In the genomic region with DNA sequence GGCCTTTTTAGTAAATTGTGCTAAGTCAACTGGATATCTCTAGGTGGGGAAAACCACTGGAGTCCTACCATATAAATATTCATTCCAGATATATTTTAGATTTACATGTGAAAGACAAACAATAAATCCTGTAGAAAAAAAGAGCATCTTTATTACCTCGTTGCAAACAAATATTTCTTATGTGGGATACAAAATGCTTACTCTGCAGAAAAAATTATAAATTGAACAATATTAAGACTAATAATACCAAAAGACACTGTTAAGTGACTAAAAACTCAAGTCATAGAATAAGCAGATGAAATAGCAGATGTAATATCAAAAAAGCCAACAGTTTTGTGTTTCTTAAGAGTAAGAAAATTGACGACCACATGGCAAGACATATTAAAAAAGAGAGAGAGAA, we compare ENCODE assay signal across 24 cellular contexts. TPM values are rescaled to one million over a fixed set of nuclear protein-coding genes. Genes with fewer than 3 reads are reported as not detected.
DNase-seq lines count a peak whose midpoint lies in the region; ATAC-seq, FAIRE-seq and TF ChIP-seq lines count a peak whose summit lies in the region.
"Had no signal": no experiment of that assay in that cellular context is flagged by ENCODE, and none has a peak within 500 bp of the region (broad histone marks: within the 10 kb centered on the region; RNA-seq: fewer than 3 reads in every experiment).

No MANE protein-coding gene starts in this region.

- H3K4me3 ChIP-seq in HepG2 (replicated peaks in 1 of 3; ENCODE audit: insufficient read depth in 1 of 3, low read depth in 2 of 3, low read length in 3 of 3) (no peak overlapping the region), right lobe of liver (no peak overlapping the region), ACC112 (ENCODE audit: low read depth, low read length) (no peak overlapping the region), RWPE2 (ENCODE audit: severe bottlenecking) (no peak overlapping the region), H1 (ENCODE audit: extremely low read depth in 1 of 4, insufficient read depth in 2 of 4, low read depth in 3 of 4, low read length in 4 of 4) (no peak overlapping the region), GM23248 (no peak overlapping the region)
- H3K4me3 ChIP-seq: BLaER1 treated with 17β-estradiol and CSF1 and Interleukin-3, amounts not matched to agents 10 nM and 100 nM had no signal

- H3K56ac ChIP-seq in H1 (replicated peaks; ENCODE audit: insufficient read length, low read depth, low read length): no peak overlapping the region

- no peak overlapping the region for H3K9ac ChIP-seq in HepG2 (ENCODE audit: insufficient read depth, low read depth, low read length)
- no peak overlapping the region for H3K9ac ChIP-seq in H1 (replicated peaks in 1 of 4; ENCODE audit: extremely low read depth in 1 of 4, low read depth in 3 of 4, low read length in 3 of 4)
- H3K9ac ChIP-seq in GM23248: no peak overlapping the region
- H3K9ac ChIP-seq: BLaER1 treated with 17β-estradiol and CSF1 and Interleukin-3, amounts not matched to agents 10 nM and 100 nM had no signal

- H4K91ac ChIP-seq in H1 (replicated peaks; ENCODE audit: insufficient read length, low read length): no peak overlapping the region

- TF ChIP-seq CTCF in HepG2 (CRISPR knock-in tag; IDR thresholded peaks at IDR 0.05) (no peak), right lobe of liver (IDR thresholded peaks at IDR 0.05) (no peak), RWPE2 (IDR thresholded peaks at IDR 0.05; ENCODE audit: poor library complexity, severe bottlenecking) (no peak), H1 (IDR thresholded peaks at IDR 0.05; ENCODE audit: control extremely low read depth in 1 of 3, insufficient read depth in 1 of 3, low read depth in 1 of 3, low read length in 3 of 3) (no peak)

- H2BK20ac ChIP-seq in H1 (ENCODE audit: low read length): no peak overlapping the region

- no peak overlapping the region for H4K8ac ChIP-seq in H1 (ENCODE audit: extremely low read depth, insufficient read depth, low read length)

- H3K36me3 ChIP-seq in HepG2 (replicated peaks in 1 of 2; ENCODE audit: control insufficient read depth in 1 of 2, insufficient read depth in 2 of 2, low read length in 2 of 2) (no peaks in the 10 kb centered on the region), right lobe of liver (no peaks in the 10 kb centered on the region), ACC112 (ENCODE audit: insufficient read depth, low read length) (no peaks in the 10 kb centered on the region), RWPE2 (ENCODE audit: low read depth) (no peaks in the 10 kb centered on the region), H1 (ENCODE audit: control insufficient read depth in 2 of 4, insufficient read depth in 4 of 4, low read length in 3 of 4) (no peaks in the 10 kb centered on the region), GM23248 (ENCODE audit: low read depth) (no peaks in the 10 kb centered on the region)
- H3K36me3 ChIP-seq: BLaER1 treated with 17β-estradiol and CSF1 and Interleukin-3, amounts not matched to agents 10 nM and 100 nM had no signal

- no peak for DNase-seq in HepG2 (ENCODE audit: low spot score)
- no peak for DNase-seq in right lobe of liver
- DNase-seq in RWPE2 (ENCODE audit: low spot score): no peak
- DNase-seq in H1 (ENCODE audit: low read depth in 1 of 2, low spot score in 2 of 2): no peak
- no peak for DNase-seq in foreskin melanocyte
- no peak for DNase-seq in GM23248
- DNase-seq in stimulated activated naive B cell treated with anti-CD40 and anti-IgM and Interleukin-4, amounts not matched to agents 10 μg/mL and 1 μg/mL and 100 μg/mL, for 72 hours: no peak
- DNase-seq: 8988T; AML-193; Caco-2; Calu3; CD4-positive, alpha-beta T cell; CD8-positive, alpha-beta T cell; DMS79 treated with DMSO at 0.1 percent for 48 hours; GF-D8 had no signal

- H3K27ac ChIP-seq in HepG2 (ENCODE audit: extremely low read length, insufficient read depth, low read length): no peak overlapping the region
- H3K27ac ChIP-seq in right lobe of liver: no peak overlapping the region
- H3K27ac ChIP-seq in ACC112 (ENCODE audit: low read depth, low read length): peak overlapping the region; percentile 92; the same call in 1 of the 2 replicates
- peak overlapping the region; percentile 98 for H3K27ac ChIP-seq in RWPE2 (ENCODE audit: poor library complexity, severe bottlenecking)
- H3K27ac ChIP-seq in H1 (ENCODE audit: low read depth, low read length): no peak overlapping the region
- H3K27ac ChIP-seq in GM23248: no peak overlapping the region
- H3K27ac ChIP-seq: BLaER1 treated with 17β-estradiol and CSF1 and Interleukin-3, amounts not matched to agents 10 nM and 100 nM; C4-2B had no signal

- CTCF ChIA-PET in HepG2 (lab: Yijun Ruan, JAX; ENCODE audit: low intra/inter-chr PET ratio, low total read pairs) (no interaction called here), H1 (lab: Charles Lee; ENCODE audit: partially characterized antibody) (no interaction called here)

- H3K79me1 ChIP-seq in H1 (ENCODE audit: low read depth, low read length): no peaks in the 10 kb centered on the region

- H4K5ac ChIP-seq in H1 (ENCODE audit: insufficient read length, low read depth, low read length): no peak overlapping the region

- H3K9me3 Mint-ChIP-seq in stimulated activated naive B cell treated with anti-CD40 and anti-IgM and Interleukin-4, amounts not matched to agents 10 μg/mL and 1 μg/mL and 100 μg/mL, for 72 hours: no peaks in the 10 kb centered on the region
- H3K9me3 Mint-ChIP-seq: CD4-positive, alpha-beta T cell; CD8-positive, alpha-beta T cell had no signal

- H3K4me2 ChIP-seq in HepG2 (ENCODE audit: low read depth, low read length): no peak overlapping the region
- H3K4me2 ChIP-seq in H1 (ENCODE audit: insufficient read depth in 1 of 2, low read depth in 2 of 2, low read length in 2 of 2): no peak overlapping the region
- H3K4me2 ChIP-seq in GM23248 (ENCODE audit: unreplicated experiment): no peak overlapping the region
- H3K4me2 ChIP-seq: BLaER1 treated with 17β-estradiol and CSF1 and Interleukin-3, amounts not matched to agents 10 nM and 100 nM had no signal

- H4K20me1 ChIP-seq in HepG2 (ENCODE audit: insufficient read depth, low read length) (no peaks in the 10 kb centered on the region), H1 (replicated peaks in 1 of 2; ENCODE audit: control insufficient read depth in 1 of 2, insufficient read depth in 2 of 2, low read length in 2 of 2) (no peaks in the 10 kb centered on the region), GM23248 (ENCODE audit: insufficient read depth) (no peaks in the 10 kb centered on the region)
- H4K20me1 ChIP-seq: BLaER1 treated with 17β-estradiol and CSF1 and Interleukin-3, amounts not matched to agents 10 nM and 100 nM had no signal

- WGBS in HepG2 (ENCODE audit: low lambda C conversion rate): 89% methylated on average over 2 of the region's 2 CpGs
- WGBS in right lobe of liver (ENCODE audit: insufficient coverage, low coverage, low lambda C conversion rate, missing lambda C conversion rate): 95% methylated on average over 2 of the region's 2 CpGs
- 90% methylated on average over 2 of the region's 2 CpGs; no CpG with 5 or more reads in 1 of the 2 experiments for WGBS in H1 (ENCODE audit: extremely low coverage in 1 of 2, insufficient coverage in 1 of 2, insufficient read length in 1 of 2, insufficient replicate concordance in 2 of 2, low coverage in 1 of 2, low lambda C conversion rate in 2 of 2, missing lambda C conversion rate in 1 of 2), 2 experiments
- 83 to 85% methylated on average over 2 of the region's 2 CpGs for WGBS in GM23248 (ENCODE audit: low coverage in 1 of 2, low lambda C conversion rate in 2 of 2, missing lambda C conversion rate in 2 of 2), 2 experiments

- intact Hi-C loops in HepG2 (cut with micrococcal nuclease; ENCODE audit: unreplicated experiment): no loop called here
- intact Hi-C loops in right lobe of liver (cut with DNase I): no loop called here

- H2BK120ac ChIP-seq in H1 (replicated peaks; ENCODE audit: low read depth, low read length): no peak overlapping the region

- H3K4me1 Mint-ChIP-seq in stimulated activated naive B cell treated with anti-CD40 and anti-IgM and Interleukin-4, amounts not matched to agents 10 μg/mL and 1 μg/mL and 100 μg/mL, for 72 hours: no peaks in the 10 kb centered on the region
- H3K4me1 Mint-ChIP-seq: B cell had no signal

- no peak overlapping the region for H3K27ac Mint-ChIP-seq in stimulated activated naive B cell treated with anti-CD40 and anti-IgM and Interleukin-4, amounts not matched to agents 10 μg/mL and 1 μg/mL and 100 μg/mL, for 72 hours
- H3K27ac Mint-ChIP-seq: B cell; CD4-positive, alpha-beta T cell; CD8-positive, alpha-beta T cell had no signal

- H3K9me2 ChIP-seq in GM23248 (ENCODE audit: insufficient read depth): no peaks in the 10 kb centered on the region

- no TSS peak for BruUV-seq in HepG2 (replicated peaks; lab: Mats Ljungman, UMichigan)

- no peak overlapping the region for H3K23ac ChIP-seq in H1 (ENCODE audit: insufficient read length)

- H3K27me3 ChIP-seq in HepG2 (ENCODE audit: control insufficient read depth in 1 of 2, insufficient read depth in 2 of 2, low read length in 2 of 2) (no peaks in the 10 kb centered on the region), right lobe of liver (no peaks in the 10 kb centered on the region), ACC112 (ENCODE audit: insufficient read depth, low read length) (no peaks in the 10 kb centered on the region), RWPE2 (ENCODE audit: insufficient read depth, poor library complexity, severe bottlenecking) (no peaks in the 10 kb centered on the region), H1 (replicated peaks in 1 of 4; ENCODE audit: control insufficient read depth in 3 of 4, extremely low read depth in 1 of 4, insufficient read depth in 3 of 4, low read length in 3 of 4) (no peaks in the 10 kb centered on the region), GM23248 (replicated peaks; ENCODE audit: insufficient read depth) (no peaks in the 10 kb centered on the region)
- H3K27me3 ChIP-seq: BLaER1 treated with 17β-estradiol and CSF1 and Interleukin-3, amounts not matched to agents 10 nM and 100 nM had no signal

- H3F3A ChIP-seq in GM23248 (ENCODE audit: insufficient read depth): no peaks in the 10 kb centered on the region

- H3K4me3 Mint-ChIP-seq in stimulated activated naive B cell treated with anti-CD40 and anti-IgM and Interleukin-4, amounts not matched to agents 10 μg/mL and 1 μg/mL and 100 μg/mL, for 72 hours: no peak overlapping the region
- H3K4me3 Mint-ChIP-seq: B cell; CD4-positive, alpha-beta T cell; CD8-positive, alpha-beta T cell had no signal

- H2AFZ ChIP-seq in HepG2 (ENCODE audit: low read length): no peak overlapping the region
- H2AFZ ChIP-seq in ACC112 (ENCODE audit: low read length, unreplicated experiment): no peak overlapping the region
- H2AFZ ChIP-seq in H1 (ENCODE audit: low read length): no peak overlapping the region
- no peak overlapping the region for H2AFZ ChIP-seq in GM23248

- no peak for ATAC-seq in HepG2
- ATAC-seq in right lobe of liver: no peak
- no peak for ATAC-seq in RWPE2 (ENCODE audit: low read depth)
- ATAC-seq in stimulated activated naive B cell treated with anti-CD40 and anti-IgM and Interleukin-4, amounts not matched to agents 10 μg/mL and 1 μg/mL and 100 μg/mL, for 72 hours (replicated peaks): no peak
- ATAC-seq: CD8-positive, alpha-beta T cell had no signal

- H3K23me2 ChIP-seq in H1 (ENCODE audit: low read depth, low read length): no peaks in the 10 kb centered on the region

- no peak overlapping the region for H2BK5ac ChIP-seq in H1 (ENCODE audit: low read depth, low read length)

- no peak for FAIRE-seq in HepG2 (lab: Jason Lieb, UNC)
- no peak for FAIRE-seq in H1 (lab: Jason Lieb, UNC)
- FAIRE-seq: A204.1, G401.6, GM12891, GM19239 had no signal

- no peak overlapping the region for H2AK5ac ChIP-seq in H1 (ENCODE audit: low read depth, low read length)

- TF ChIP-seq POLR2A in HepG2 (IDR thresholded peaks at IDR 0.05; ENCODE audit: insufficient read depth in 1 of 2, low read depth in 2 of 2, low read length in 2 of 2): no peak
- TF ChIP-seq POLR2A in right lobe of liver (IDR thresholded peaks at IDR 0.05): no peak
- TF ChIP-seq POLR2A in H1 (IDR thresholded peaks at IDR 0.05; ENCODE audit: control extremely low read depth in 1 of 2, low read depth in 2 of 2, low read length in 2 of 2): no peak

- no peaks in the 10 kb centered on the region for H3K9me3 ChIP-seq in HepG2 (ENCODE audit: low read length)
- H3K9me3 ChIP-seq in right lobe of liver: no peaks in the 10 kb centered on the region
- no peaks in the 10 kb centered on the region for H3K9me3 ChIP-seq in RWPE2 (ENCODE audit: severe bottlenecking)
- no peaks in the 10 kb centered on the region for H3K9me3 ChIP-seq in H1 (ENCODE audit: insufficient read depth in 2 of 2, low read depth in 1 of 2, low read length in 1 of 2)
- no peaks in the 10 kb centered on the region for H3K9me3 ChIP-seq in GM23248 (ENCODE audit: low read depth)
- H3K9me3 ChIP-seq: BLaER1 treated with 17β-estradiol and CSF1 and Interleukin-3, amounts not matched to agents 10 nM and 100 nM; Caco-2 had no signal

- no peak overlapping the region for H2BK15ac ChIP-seq in H1 (ENCODE audit: low read length)

- in situ Hi-C loops in HepG2 (cut with HindIII; ENCODE audit: extremely low pct_ligation_motif_present, low pct_unique_long_range_greater_than_20kb): no loop called here
- in situ Hi-C loops in GM23248 (cut with MboI): no loop called here

- no peak overlapping the region for H3K18ac ChIP-seq in H1 (ENCODE audit: extremely low read depth, low read length)

- TF ChIP-seq EP300 in HepG2 (IDR thresholded peaks at IDR 0.05; ENCODE audit: low read depth in 2 of 2, low read length in 2 of 2) (no peak), HepG2 (CRISPR knock-in tag; IDR thresholded peaks at IDR 0.05; ENCODE audit: borderline replicate concordance) (no peak), H1 (IDR thresholded peaks at IDR 0.05; ENCODE audit: borderline replicate concordance in 1 of 2, low read depth in 2 of 2, low read length in 2 of 2) (no peak)

- H3K79me2 ChIP-seq in HepG2 (ENCODE audit: insufficient read depth, low read length) (no peaks in the 10 kb centered on the region), ACC112 (ENCODE audit: control insufficient read depth, insufficient read depth, low read length, unreplicated experiment) (no peaks in the 10 kb centered on the region), H1 (ENCODE audit: control insufficient read depth in 1 of 2, insufficient read depth in 2 of 2, low read length in 2 of 2) (no peaks in the 10 kb centered on the region), GM23248 (ENCODE audit: insufficient read depth) (no peaks in the 10 kb centered on the region)

- POLR2A ChIA-PET in HepG2 (lab: Yijun Ruan, JAX): no interaction called here
- POLR2A ChIA-PET in H1 (lab: Charles Lee; ENCODE audit: partially characterized antibody): no interaction called here

- H3K4me1 ChIP-seq in HepG2 (ENCODE audit: insufficient read depth, low read length) (peaks cover 10% of the 10 kb centered on the region), right lobe of liver (peaks cover 0 to 22% (median 0%) of the 10 kb centered on the region in 4 donors), ACC112 (ENCODE audit: control insufficient read depth, insufficient read depth, low read length, unreplicated experiment) (peaks cover 40% of the 10 kb centered on the region), RWPE2 (ENCODE audit: insufficient read depth, poor library complexity, severe bottlenecking) (peaks cover 33% of the 10 kb centered on the region), H1 (replicated peaks in 1 of 4; ENCODE audit: control insufficient read depth in 3 of 4, insufficient read depth in 4 of 4, low read length in 3 of 4) (peaks cover 0 to 4% (median 1%) of the 10 kb centered on the region in 4 experiments; a peak in 1 of 7 replicates), GM23248 (ENCODE audit: insufficient read depth) (peaks cover 8% of the 10 kb centered on the region; the same call in 1 of the 2 replicates)
- H3K4me1 ChIP-seq: Caco-2 had no signal

- no peak for TF ChIP-seq RAD21 in HepG2 (CRISPR knock-in tag; IDR thresholded peaks at IDR 0.05)
- TF ChIP-seq RAD21 in H1 (IDR thresholded peaks at IDR 0.05 in 1 of 2, conservative IDR thresholded peaks at IDR 0.05 in 1 of 2; ENCODE audit: low read depth in 2 of 2, low read length in 2 of 2): no peak

- no peaks in the 10 kb centered on the region for H3K27me3 Mint-ChIP-seq in stimulated activated naive B cell treated with anti-CD40 and anti-IgM and Interleukin-4, amounts not matched to agents 10 μg/mL and 1 μg/mL and 100 μg/mL, for 72 hours
- H3K27me3 Mint-ChIP-seq: CD4-positive, alpha-beta T cell had no signal

- H2BK12ac ChIP-seq in H1 (ENCODE audit: low read depth, low read length): no peak overlapping the region

- no peak overlapping the region for H3K14ac ChIP-seq in H1 (ENCODE audit: insufficient read length)

- H3K36me3 Mint-ChIP-seq in stimulated activated naive B cell treated with anti-CD40 and anti-IgM and Interleukin-4, amounts not matched to agents 10 μg/mL and 1 μg/mL and 100 μg/mL, for 72 hours: no peaks in the 10 kb centered on the region

- no peak overlapping the region for H3K4ac ChIP-seq in H1 (replicated peaks; ENCODE audit: insufficient read length, low read depth, low read length)

RNA-seq across cellular contexts. Expression of a gene that starts 43.8 kb away (rescaled TPM):
- 0.20 and 0.21 TPM in 2 replicates for total RNA-seq in HepG2 (2016; rRNA removed; fragmentation: Illumina TruSeq; extraction: Trizol)
- not detected in 2 replicates for total RNA-seq in HepG2 (2016; cell fraction: cytosol; rRNA removed; fragmentation: Illumina TruSeq; extraction: Trizol; ENCODE audit: low read depth)
- 0.40 and 0.41 TPM in 2 replicates for total RNA-seq in HepG2 (2016; cell fraction: insoluble cytoplasmic fraction; rRNA removed; fragmentation: Illumina TruSeq; extraction: Trizol)
- 0.07 and 0.15 TPM in 2 replicates for total RNA-seq in HepG2 (2016; cell fraction: membrane; rRNA removed; fragmentation: Illumina TruSeq; extraction: Trizol)
- 0.19 and 0.31 TPM in 2 replicates for total RNA-seq in HepG2 (2016; cell fraction: nucleus; rRNA removed; fragmentation: Illumina TruSeq; extraction: Trizol)
- polyA plus RNA-seq in HepG2 (2011; rRNA removed): 0.25 TPM in 2 replicates
- 0.07 and 0.24 TPM in 2 replicates for polyA plus RNA-seq in HepG2 (2011; cell fraction: cytosol; rRNA removed)
- polyA plus RNA-seq in HepG2 (2011; cell fraction: nucleus; rRNA removed): 0.08 and 0.16 TPM in 2 replicates
- polyA plus RNA-seq in HepG2 (2012): 0.32 and 0.42 TPM in 2 replicates
- polyA plus RNA-seq in HepG2 (2016; cell fraction: cytosol; fragmentation: Illumina TruSeq; extraction: Trizol; ENCODE audit: low read depth): 0.12 TPM in 1 of 2 replicates, not detected in the other
- 0.25 and 0.26 TPM in 2 replicates for polyA plus RNA-seq in HepG2 (2016; cell fraction: insoluble cytoplasmic fraction; fragmentation: Illumina TruSeq; extraction: Trizol; ENCODE audit: low read depth)
- polyA plus RNA-seq in HepG2 (2016; cell fraction: membrane; fragmentation: Illumina TruSeq; extraction: Trizol; ENCODE audit: low read depth): 0.05 TPM in 1 of 2 replicates, not detected in the other
- polyA plus RNA-seq in HepG2 (2016; cell fraction: nucleus; fragmentation: Illumina TruSeq; extraction: Trizol; ENCODE audit: insufficient read depth, low read depth): 0.05 and 0.14 TPM in 2 replicates
- polyA minus RNA-seq in HepG2 (2011; rRNA and poly(A)+ RNA removed; ENCODE audit: low replicate concordance): 0.05 and 0.30 TPM in 2 replicates
- polyA minus RNA-seq in HepG2 (2011; cell fraction: cytosol; rRNA and poly(A)+ RNA removed): 0.35 and 0.59 TPM in 2 replicates
- polyA minus RNA-seq in HepG2 (2011; cell fraction: nucleus; rRNA and poly(A)+ RNA removed): 0.39 and 0.62 TPM in 2 replicates
- 10 to 100 TPM in 5 of 6 experiments, 1 to 10 TPM in 1; 10.0 to 66.3 (median 31.4) TPM for total RNA-seq in right lobe of liver
- total RNA-seq in H1 (2021; fragmentation: NEBNext Ultra II Directional; extraction: Animal tissue kit (Norgen Biotek cat#: 25700)): not detected in 2 replicates
- not detected in 2 replicates for polyA plus RNA-seq in H1 (2011; rRNA removed)
- polyA plus RNA-seq in H1 (2011; cell fraction: cytosol; rRNA removed): not detected
- not detected for polyA plus RNA-seq in H1 (2011; cell fraction: nucleus; rRNA removed)
- not detected in 4 replicates for polyA plus RNA-seq in H1 (2012, experiment 1 of 2)
- polyA plus RNA-seq in H1 (2012, experiment 2 of 2): not detected
- polyA plus RNA-seq in H1 (2013, experiment 1 of 2): not detected
- not detected for polyA plus RNA-seq in H1 (2013, experiment 2 of 2)
- not detected in 2 replicates for polyA minus RNA-seq in H1 (2011; rRNA and poly(A)+ RNA removed)
- polyA minus RNA-seq in H1 (2011; cell fraction: cytosol; rRNA and poly(A)+ RNA removed): not detected
- polyA minus RNA-seq in H1 (2011; cell fraction: nucleus; rRNA and poly(A)+ RNA removed): not detected
- 2.6 TPM in 1 of 2 replicates, not detected in the other for total RNA-seq in GM23248 (2014; rRNA removed; shearing (Covaris generic))
- 0.10 and 0.11 TPM in 2 replicates for polyA plus RNA-seq in GM23248 (2016; fragmentation: Nextera tagmentation; extraction: Ambion mirVana)
- polyA plus RNA-seq: BJ had no signal

Comparison
In these comparisons a context has a peak if more than half of its experiments do, and no peak if none do; other contexts are left out.
1. H3K27ac ChIP-seq: peak in ACC112 (single experiment) and RWPE2 (single experiment); none in HepG2 (single experiment), right lobe of liver (0 of 3), H1 (single experiment) and GM23248 (single experiment).